ENCODE assay signal across 19 cellular contexts in genomic region chr3:148280623-148281242, GRCh38.
DNase-seq lines count a peak whose midpoint lies in the region; ATAC-seq, FAIRE-seq and TF ChIP-seq lines count a peak whose summit lies in the region.
"Had no signal": no experiment of that assay in that cellular context is flagged by ENCODE, and none has a peak within 500 bp of the region (broad histone marks: within the 10 kb centered on the region; RNA-seq: fewer than 3 reads in every experiment).

No MANE protein-coding gene starts in this region.

- intact Hi-C loops in activated CD4-positive, alpha-beta T cell treated with anti-CD3 and anti-CD28 coated beads for 36 hours (cut with DNase I, micrococcal nuclease) = no loop called here
- intact Hi-C loops in kidney (cut with DNase I) = no loop called here
- intact Hi-C loops in spleen (cut with DNase I; ENCODE audit: low total_unique reads) = no loop called here

- H3K27me3 ChIP-seq in spleen (replicated peaks in 1 of 7) = no peaks in the 10 kb centered on the region
- H3K27me3 ChIP-seq: SJSA1 had no signal

- H3K4me3 Mint-ChIP-seq in activated CD4-positive, alpha-beta T cell treated with anti-CD3 and anti-CD28 coated beads for 36 hours = no peak overlapping the region

- H3K36me3 Mint-ChIP-seq in activated CD4-positive, alpha-beta T cell treated with anti-CD3 and anti-CD28 coated beads for 36 hours (ENCODE audit: low read depth) = no peaks in the 10 kb centered on the region

- ATAC-seq in activated CD4-positive, alpha-beta T cell treated with anti-CD3 and anti-CD28 coated beads for 36 hours = no peak
- ATAC-seq in HG03354 (IDR thresholded peaks at IDR 0.05; ENCODE audit: poor library complexity, severe bottlenecking, unreplicated experiment) = no peak
- no peak for ATAC-seq in HG02885 (IDR thresholded peaks at IDR 0.05; ENCODE audit: poor library complexity, unreplicated experiment)

- TF ChIP-seq CTCF in kidney (IDR thresholded peaks at IDR 0.05; ENCODE audit: borderline replicate concordance, extremely low read depth, insufficient read depth) = no peak
- TF ChIP-seq CTCF in spleen (IDR thresholded peaks at IDR 0.05 in 8 of 11, conservative IDR thresholded peaks at IDR 0.05 in 3 of 11) = no peak

- H3K9me3 ChIP-seq in kidney (ENCODE audit: control insufficient read depth in 1 of 2, low read length in 2 of 2) (no peaks in the 10 kb centered on the region), spleen (peaks cover 0 to 13% (median 6%) of the 10 kb centered on the region in 8 donors)
- H3K9me3 ChIP-seq: SJSA1 had no signal

- CTCF ChIA-PET in activated CD4-positive, alpha-beta T cell treated with anti-CD3 and anti-CD28 coated beads for 36 hours (lab: Charles Lee) = no interaction called here

- no peak overlapping the region for H3K9ac ChIP-seq in kidney (ENCODE audit: low read length in 2 of 2)

- TF ChIP-seq POLR2A in spleen (IDR thresholded peaks at IDR 0.05) = no peak

- H3K27me3 Mint-ChIP-seq in activated CD4-positive, alpha-beta T cell treated with anti-CD3 and anti-CD28 coated beads for 36 hours = no peaks in the 10 kb centered on the region

- no peak overlapping the region for H3K27ac Mint-ChIP-seq in activated CD4-positive, alpha-beta T cell treated with anti-CD3 and anti-CD28 coated beads for 36 hours

- POLR2A ChIA-PET in activated CD4-positive, alpha-beta T cell treated with anti-CD3 and anti-CD28 coated beads for 36 hours (lab: Charles Lee) = no interaction called here

- H3K4me1 Mint-ChIP-seq in activated CD4-positive, alpha-beta T cell treated with anti-CD3 and anti-CD28 coated beads for 36 hours = no peaks in the 10 kb centered on the region

- no peak overlapping the region for H3K27ac ChIP-seq in kidney (ENCODE audit: low read depth in 2 of 2, low read length in 2 of 2)
- no peak overlapping the region for H3K27ac ChIP-seq in spleen
- no peak overlapping the region for H3K27ac ChIP-seq in substantia nigra (ENCODE audit: low read depth, low read length, poor library complexity, severe bottlenecking)
- H3K27ac ChIP-seq: 22Rv1, PC-9, SJSA1 had no signal

- H3K9me3 Mint-ChIP-seq in activated CD4-positive, alpha-beta T cell treated with anti-CD3 and anti-CD28 coated beads for 36 hours (ENCODE audit: low read depth) = peaks cover 2% of the 10 kb centered on the region

- no peak for FAIRE-seq in kidney (lab: Jason Lieb, UNC)
- FAIRE-seq: G401.6 had no signal

- no peak overlapping the region for H3K4me3 ChIP-seq in kidney (ENCODE audit: low read length in 2 of 2)
- H3K4me3 ChIP-seq in spleen = no peak overlapping the region
- H3K4me3 ChIP-seq: PC-9, SJSA1 had no signal

- 90 to 96% (median 94%) methylated on average over 28 to 38 of the region's 38 CpGs for WGBS in spleen, 5 donors

- DNase-seq in activated CD4-positive, alpha-beta T cell treated with anti-CD3 and anti-CD28 coated beads for 36 hours = peak; percentile 3
- DNase-seq in activated CD4-positive, alpha-beta T cell treated with anti-CD3 and anti-CD28 coated beads for 1 hour = no peak
- DNase-seq in NCI-H2227 treated with DMSO at 0.1 percent for 48 hours (lab: John Stamatoyannopoulos, UW) (peak; percentile 9), kidney (peak; percentile 68), spleen (peak; percentile 68), substantia nigra (lab: John Stamatoyannopoulos, UW) (no peak)
- DNase-seq: DMS79 treated with DMSO at 0.1 percent for 48 hours, H7, KBM-7, NCI-H1105, NCI-H1694, NCI-H2081 treated with DMSO at 0.1 percent for 48 hours, NCI-H524 treated with DMSO at 0.1 percent for 48 hours, PC-9 had no signal

- no peaks in the 10 kb centered on the region for H3K36me3 ChIP-seq in kidney (ENCODE audit: control insufficient read depth in 1 of 2, insufficient read depth in 2 of 2, low read length in 2 of 2)
- H3K36me3 ChIP-seq in spleen = no peaks in the 10 kb centered on the region
- H3K36me3 ChIP-seq: SJSA1 had no signal

- H3K4me1 ChIP-seq in kidney (ENCODE audit: control insufficient read depth in 1 of 2, insufficient read depth in 1 of 2, low read depth in 1 of 2, low read length in 2 of 2) (no peaks in the 10 kb centered on the region), spleen (no peaks in the 10 kb centered on the region)
- H3K4me1 ChIP-seq: SJSA1 had no signal

Comparison
In these comparisons a context has a peak if more than half of its experiments do, and no peak if none do; other contexts are left out.
1. DNase-seq: peak in activated CD4-positive, alpha-beta T cell treated with anti-CD3 and anti-CD28 coated beads for 36 hours (single experiment), NCI-H2227 treated with DMSO at 0.1 percent for 48 hours (single experiment), kidney (single experiment) and spleen (single experiment); none in activated CD4-positive, alpha-beta T cell treated with anti-CD3 and anti-CD28 coated beads for 1 hour (single experiment) and substantia nigra (0 of 49).